Comparison of ENCODE assay signal across 28 cellular contexts in genomic region chr10:93221171-93221496, GRCh38.
DNase-seq lines count a peak whose midpoint lies in the region; ATAC-seq, FAIRE-seq and TF ChIP-seq lines count a peak whose summit lies in the region.
"Had no signal": no experiment of that assay in that cellular context is flagged by ENCODE, and none has a peak within 500 bp of the region (broad histone marks: within the 10 kb centered on the region; RNA-seq: fewer than 3 reads in every experiment).

No MANE protein-coding gene starts in this region.

- TF ChIP-seq EP300 in H1 (IDR thresholded peaks at IDR 0.05; ENCODE audit: borderline replicate concordance in 1 of 2, low read depth in 2 of 2, low read length in 2 of 2) = no peak

- H2BK15ac ChIP-seq in H9 (ENCODE audit: low read depth, low read length) (peak overlapping the region; percentile 52; the same call in 1 of the 2 replicates), H1 (ENCODE audit: low read length) (no peak overlapping the region), mesendoderm (replicated peaks; ENCODE audit: low read depth) (no peak overlapping the region)

- no peak overlapping the region for H3K4me3 Mint-ChIP-seq in H9
- H3K4me3 Mint-ChIP-seq: CD14-positive monocyte; CD4-positive, alpha-beta memory T cell; CD4-positive, CD25-positive, alpha-beta regulatory T cell; CD8-positive, alpha-beta memory T cell had no signal

- H2AK5ac ChIP-seq in H9 (ENCODE audit: insufficient read length, low read length) (no peak overlapping the region), H1 (ENCODE audit: low read depth, low read length) (no peak overlapping the region), mesendoderm (ENCODE audit: low read length) (peak overlapping the region; percentile 66)

- no peak for FAIRE-seq in H1 (lab: Jason Lieb, UNC)
- FAIRE-seq: A204.1, GM12878, GM12892, GM18507 had no signal

- TF ChIP-seq CTCF in H9 (conservative IDR thresholded peaks at IDR 0.05) (no peak), H1 (IDR thresholded peaks at IDR 0.05; ENCODE audit: control extremely low read depth in 1 of 3, insufficient read depth in 1 of 3, low read depth in 1 of 3, low read length in 3 of 3) (no peak), hepatocyte (IDR thresholded peaks at IDR 0.05; ENCODE audit: poor library complexity) (no peak)

- H3K9ac ChIP-seq in H9 (ENCODE audit: extremely low read depth, insufficient read length, low read length) (no peak overlapping the region), H1 (replicated peaks in 1 of 4; ENCODE audit: extremely low read depth in 1 of 4, low read depth in 3 of 4, low read length in 3 of 4) (no peak overlapping the region), mesendoderm (ENCODE audit: low read length) (no peak overlapping the region)
- H3K9ac ChIP-seq: BLaER1 had no signal

- H2BK20ac ChIP-seq in H9 (ENCODE audit: low read depth, low read length, poor library complexity, severe bottlenecking) = no peak overlapping the region
- H2BK20ac ChIP-seq in H1 (ENCODE audit: low read length) = no peak overlapping the region

- H3K4ac ChIP-seq in H9 (ENCODE audit: low read depth, low read length) (no peak overlapping the region), H1 (replicated peaks; ENCODE audit: insufficient read length, low read depth, low read length) (no peak overlapping the region), mesendoderm (ENCODE audit: low read depth, low read length) (peak overlapping the region; percentile 76)

- H2BK12ac ChIP-seq in H9 (ENCODE audit: insufficient read length, low read depth, low read length) = no peak overlapping the region
- no peak overlapping the region for H2BK12ac ChIP-seq in H1 (ENCODE audit: low read depth, low read length)

- H3K36me3 ChIP-seq in H1 (ENCODE audit: control insufficient read depth in 2 of 4, insufficient read depth in 4 of 4, low read length in 3 of 4) = no peaks in the 10 kb centered on the region
- no peaks in the 10 kb centered on the region for H3K36me3 ChIP-seq in mesendoderm (ENCODE audit: control insufficient read depth, insufficient read depth, low read length)
- no peaks in the 10 kb centered on the region for H3K36me3 ChIP-seq in hepatocyte (replicated peaks; ENCODE audit: insufficient read depth, low read depth)
- H3K36me3 ChIP-seq: BE2C, BLaER1 had no signal

- WGBS in H9 (ENCODE audit: extremely low coverage, insufficient read length, low lambda C conversion rate) = no CpG with 5 or more reads among the region's 18 CpGs
- WGBS in H1 (ENCODE audit: extremely low coverage in 1 of 2, insufficient coverage in 1 of 2, insufficient read length in 1 of 2, insufficient replicate concordance in 2 of 2, low coverage in 1 of 2, low lambda C conversion rate in 2 of 2, missing lambda C conversion rate in 1 of 2), 2 experiments = 95% methylated on average over 18 of the region's 18 CpGs; no CpG with 5 or more reads in 1 of the 2 experiments
- WGBS in mesendoderm (ENCODE audit: extremely low coverage, insufficient coverage, low lambda C conversion rate) = no CpG with 5 or more reads among the region's 18 CpGs
- 98% methylated on average over 18 of the region's 18 CpGs for WGBS in hepatocyte (ENCODE audit: low lambda C conversion rate, missing lambda C conversion rate)

- no peak overlapping the region for H3K56ac ChIP-seq in H9 (ENCODE audit: insufficient read length, low read depth, low read length)
- H3K56ac ChIP-seq in H1 (replicated peaks; ENCODE audit: insufficient read length, low read depth, low read length) = no peak overlapping the region
- no peak overlapping the region for H3K56ac ChIP-seq in mesendoderm (ENCODE audit: low read length)

- H3K4me1 ChIP-seq in H9 (ENCODE audit: insufficient read depth, low read length) (no peaks in the 10 kb centered on the region; the same call in 1 of the 2 replicates), H1 (replicated peaks in 1 of 4; ENCODE audit: control insufficient read depth in 3 of 4, insufficient read depth in 4 of 4, low read length in 3 of 4) (no peaks in the 10 kb centered on the region; a peak in 1 of 7 replicates), mesendoderm (ENCODE audit: control insufficient read depth, low read depth, low read length) (peaks cover 5% of the 10 kb centered on the region), hepatocyte (ENCODE audit: insufficient read depth) (no peaks in the 10 kb centered on the region)
- H3K4me1 ChIP-seq: BE2C, BLaER1 had no signal

- no peaks in the 10 kb centered on the region for H3K9me2 ChIP-seq in hepatocyte (replicated peaks; ENCODE audit: insufficient read depth)

- H3K23ac ChIP-seq in H9 (ENCODE audit: insufficient read length, low read depth, low read length) (no peak overlapping the region), H1 (ENCODE audit: insufficient read length) (no peak overlapping the region), mesendoderm (ENCODE audit: low read length) (no peak overlapping the region)

- no peak for DNase-seq in H9
- no peak for DNase-seq in H1 (ENCODE audit: low read depth in 1 of 2, low spot score in 2 of 2)
- DNase-seq in mesendoderm = no peak
- DNase-seq in anterior cingulate cortex (lab: John Stamatoyannopoulos, UW) = no peak
- no peak for DNase-seq in activated effector memory CD4-positive, alpha-beta T cell treated with Interleukin-2 at 50 U/mL for 16 hours
- no peak for DNase-seq in hepatocyte (ENCODE audit: low spot score)
- DNase-seq: 8988T; ACHN; BE2C; C1 segment of cervical spinal cord; CD4-positive, alpha-beta memory T cell; CD4-positive, CD25-positive, alpha-beta regulatory T cell; CD8-positive, alpha-beta memory T cell; COR-L47; DMS 273 treated with DMSO at 0.1 percent for 48 hours; DMS153; DMS53; DMS79; DND-41; EL; GDM1 had no signal

- H3K79me1 ChIP-seq in H9 (ENCODE audit: insufficient read depth, low read depth, low read length, poor library complexity, severe bottlenecking) = no peaks in the 10 kb centered on the region
- H3K79me1 ChIP-seq in H1 (ENCODE audit: low read depth, low read length) = no peaks in the 10 kb centered on the region
- no peaks in the 10 kb centered on the region for H3K79me1 ChIP-seq in mesendoderm (ENCODE audit: low read length)

- no peak overlapping the region for H3K18ac ChIP-seq in H9 (ENCODE audit: insufficient read length, low read depth, low read length)
- H3K18ac ChIP-seq in H1 (ENCODE audit: extremely low read depth, low read length) = 0 out of 2 replicates have a peak overlapping the region, but pooled peaks have one; percentile 34
- peak overlapping the region; percentile 86 for H3K18ac ChIP-seq in mesendoderm (ENCODE audit: low read length)

- no peak overlapping the region for H2BK5ac ChIP-seq in H9 (ENCODE audit: insufficient read length, low read length)
- H2BK5ac ChIP-seq in H1 (ENCODE audit: low read depth, low read length) = no peak overlapping the region; the same call in 1 of the 2 replicates
- no peak overlapping the region for H2BK5ac ChIP-seq in mesendoderm (ENCODE audit: low read length)

- H3T11ph ChIP-seq in H9 (ENCODE audit: low read length) = no peak overlapping the region

- no peak overlapping the region for H3K27ac ChIP-seq in H9 (ENCODE audit: insufficient read length, low read depth, low read length)
- H3K27ac ChIP-seq in H1 (ENCODE audit: low read depth, low read length) = no peak overlapping the region
- H3K27ac ChIP-seq in mesendoderm (ENCODE audit: low read depth, low read length) = no peak overlapping the region
- no peak overlapping the region for H3K27ac ChIP-seq in hepatocyte
- H3K27ac ChIP-seq: BLaER1 had no signal

- no peak overlapping the region for H2BK120ac ChIP-seq in H9 (ENCODE audit: low read depth, low read length, poor library complexity, severe bottlenecking)
- peak overlapping the region; percentile 13 for H2BK120ac ChIP-seq in H1 (replicated peaks; ENCODE audit: low read depth, low read length)
- H2BK120ac ChIP-seq in mesendoderm (ENCODE audit: low read depth, low read length) = peak overlapping the region; percentile 7

- no peaks in the 10 kb centered on the region for H4K20me1 ChIP-seq in H9 (ENCODE audit: control insufficient read depth, insufficient read depth, insufficient read length)
- no peaks in the 10 kb centered on the region for H4K20me1 ChIP-seq in H1 (replicated peaks in 1 of 2; ENCODE audit: control insufficient read depth in 1 of 2, insufficient read depth in 2 of 2, low read length in 2 of 2)
- H4K20me1 ChIP-seq in hepatocyte (ENCODE audit: insufficient read depth, poor library complexity, severe bottlenecking) = no peaks in the 10 kb centered on the region
- H4K20me1 ChIP-seq: BLaER1 had no signal

- H3K9me3 ChIP-seq in H9 (ENCODE audit: control insufficient read depth, low read depth, low read length) = no peaks in the 10 kb centered on the region
- no peaks in the 10 kb centered on the region; a peak in 1 of 4 replicates for H3K9me3 ChIP-seq in H1 (ENCODE audit: insufficient read depth in 2 of 2, low read depth in 1 of 2, low read length in 1 of 2)
- H3K9me3 ChIP-seq in hepatocyte (ENCODE audit: low read depth) = no peaks in the 10 kb centered on the region
- H3K9me3 ChIP-seq: BE2C, BLaER1 had no signal

- H4K8ac ChIP-seq in H9 (replicated peaks; ENCODE audit: insufficient read length, low read depth, low read length) = no peak overlapping the region
- H4K8ac ChIP-seq in H1 (ENCODE audit: extremely low read depth, insufficient read depth, low read length) = no peak overlapping the region; the same call in 1 of the 2 replicates
- H4K8ac ChIP-seq in mesendoderm (ENCODE audit: low read depth, low read length) = peak overlapping the region; percentile 30

- H3K27me3 ChIP-seq in H9 (ENCODE audit: insufficient read depth, low read length) = no peaks in the 10 kb centered on the region
- H3K27me3 ChIP-seq in H1 (replicated peaks in 1 of 4; ENCODE audit: control insufficient read depth in 3 of 4, extremely low read depth in 1 of 4, insufficient read depth in 3 of 4, low read length in 3 of 4) = no peaks in the 10 kb centered on the region
- no peaks in the 10 kb centered on the region for H3K27me3 ChIP-seq in mesendoderm (ENCODE audit: insufficient read depth, low read length, poor library complexity)
- no peaks in the 10 kb centered on the region for H3K27me3 ChIP-seq in hepatocyte
- H3K27me3 ChIP-seq: BE2C, BLaER1 had no signal

- peaks cover 1% of the 10 kb centered on the region for H3K27me3 Mint-ChIP-seq in H9 (ENCODE audit: low read depth)

- no peak for ATAC-seq in HG03342 (IDR thresholded peaks at IDR 0.05; ENCODE audit: unreplicated experiment)
- ATAC-seq: GM12878 had no signal

- H3K4me2 ChIP-seq in H9 (ENCODE audit: insufficient read depth, insufficient read length, low read length) = no peak overlapping the region
- no peak overlapping the region for H3K4me2 ChIP-seq in H1 (ENCODE audit: insufficient read depth in 1 of 2, low read depth in 2 of 2, low read length in 2 of 2)
- no peak overlapping the region for H3K4me2 ChIP-seq in mesendoderm (ENCODE audit: low read length)
- H3K4me2 ChIP-seq in hepatocyte = no peak overlapping the region
- H3K4me2 ChIP-seq: BLaER1 had no signal

- POLR2A ChIA-PET in H1 (lab: Charles Lee; ENCODE audit: partially characterized antibody) = interaction anchor here (1.1 to 3.0 kb wide), 4 partner anchors 23 to 59 kb away, joined by 3 to 8 read pairs (median 3); no protein-coding TSS in a partner anchor

- no peak overlapping the region for H3K14ac ChIP-seq in H9 (ENCODE audit: insufficient read depth, low read length)
- no peak overlapping the region for H3K14ac ChIP-seq in H1 (ENCODE audit: insufficient read length)

- CTCF ChIA-PET in H1 (lab: Charles Lee; ENCODE audit: partially characterized antibody) = interaction anchor here (1.0 to 2.0 kb wide), 14 partner anchors 10 to 139 kb away, joined by 3 to 7 read pairs (median 4); no protein-coding TSS in a partner anchor

- no peaks in the 10 kb centered on the region for H3K79me2 ChIP-seq in H9 (ENCODE audit: insufficient read depth, low read length)
- H3K79me2 ChIP-seq in H1 (ENCODE audit: control insufficient read depth in 1 of 2, insufficient read depth in 2 of 2, low read length in 2 of 2) = no peaks in the 10 kb centered on the region
- no peaks in the 10 kb centered on the region for H3K79me2 ChIP-seq in mesendoderm (ENCODE audit: control insufficient read depth, insufficient read depth, low read length)
- no peaks in the 10 kb centered on the region for H3K79me2 ChIP-seq in hepatocyte

- no peak overlapping the region for H3K4me3 ChIP-seq in H1 (ENCODE audit: extremely low read depth in 1 of 4, insufficient read depth in 2 of 4, low read depth in 3 of 4, low read length in 4 of 4)
- H3K4me3 ChIP-seq in mesendoderm (ENCODE audit: low read length) = no peak overlapping the region
- H3K4me3 ChIP-seq in hepatocyte = no peak overlapping the region
- H3K4me3 ChIP-seq: BLaER1, GM12878 had no signal

- H3K9me3 Mint-ChIP-seq in H9 = peaks cover 9 to 15% of the 10 kb centered on the region in 2 experiments
- H3K9me3 Mint-ChIP-seq: CD4-positive, CD25-positive, alpha-beta regulatory T cell; CD8-positive, alpha-beta memory T cell had no signal

- no peak for TF ChIP-seq RAD21 in H1 (IDR thresholded peaks at IDR 0.05 in 1 of 2, conservative IDR thresholded peaks at IDR 0.05 in 1 of 2; ENCODE audit: low read depth in 2 of 2, low read length in 2 of 2)

- no peak for TF ChIP-seq POLR2A in H1 (IDR thresholded peaks at IDR 0.05; ENCODE audit: control extremely low read depth in 1 of 2, low read depth in 2 of 2, low read length in 2 of 2)

- H4K5ac ChIP-seq in H9 (ENCODE audit: insufficient read length, low read depth, low read length) (no peak overlapping the region), H1 (ENCODE audit: insufficient read length, low read depth, low read length) (peak overlapping the region; percentile 9), mesendoderm (ENCODE audit: low read length) (no peak overlapping the region)

- H3K23me2 ChIP-seq in H9 (ENCODE audit: insufficient read length, low read depth, low read length, poor library complexity, severe bottlenecking) = no peaks in the 10 kb centered on the region
- no peaks in the 10 kb centered on the region for H3K23me2 ChIP-seq in H1 (ENCODE audit: low read depth, low read length)

- no peak overlapping the region for H3K27ac Mint-ChIP-seq in H9
- H3K27ac Mint-ChIP-seq: CD4-positive, CD25-positive, alpha-beta regulatory T cell; CD8-positive, alpha-beta memory T cell had no signal

- H4K91ac ChIP-seq in H9 (ENCODE audit: insufficient read length, low read depth, low read length) (no peak overlapping the region), H1 (replicated peaks; ENCODE audit: insufficient read length, low read length) (peak overlapping the region; percentile 25)

- peaks cover 3 to 11% of the 10 kb centered on the region in 2 experiments; a peak in 3 of 4 replicates for H3K4me1 Mint-ChIP-seq in H9
- H3K4me1 Mint-ChIP-seq: CD14-positive monocyte; CD4-positive, CD25-positive, alpha-beta regulatory T cell; CD8-positive, alpha-beta memory T cell had no signal

- peaks cover 8 to 10% (median 9%) of the 10 kb centered on the region in 3 experiments for H3K36me3 Mint-ChIP-seq in H9 (ENCODE audit: insufficient read depth in 1 of 3, low read depth in 3 of 3)
- H3K36me3 Mint-ChIP-seq: CD14-positive monocyte; CD4-positive, alpha-beta memory T cell; CD4-positive, CD25-positive, alpha-beta regulatory T cell; CD8-positive, alpha-beta memory T cell had no signal

- H2AFZ ChIP-seq in H9 (ENCODE audit: low read length) = no peak overlapping the region
- no peak overlapping the region for H2AFZ ChIP-seq in H1 (ENCODE audit: low read length)
- no peak overlapping the region for H2AFZ ChIP-seq in hepatocyte
